In genomic region chr20:3787640-3788015, GRCh38 we compare ENCODE assay signal across 10 cellular contexts. TPM values are rescaled to one million over a fixed set of nuclear protein-coding genes. Genes with fewer than 3 reads are reported as not detected.
DNase-seq lines count a peak whose midpoint lies in the region; ATAC-seq and TF ChIP-seq lines count a peak whose summit lies in the region.
"Not testable (repeated sequence)": the region's sequence is repeated elsewhere in the genome, so short reads cannot be mapped to it uniquely, and the experiment has no call there.
"Had no signal": no experiment of that assay in that cellular context is flagged by ENCODE, and none has a peak within 500 bp of the region (broad histone marks: within the 10 kb centered on the region; RNA-seq: fewer than 3 reads in every experiment).

No MANE protein-coding gene starts in this region.

- peaks cover 28% of the 10 kb centered on the region for H4K20me1 ChIP-seq in PC-3 (ENCODE audit: low read length)

- H3K4ac ChIP-seq in mesenchymal stem cell (ENCODE audit: low read depth in 1 of 2, low read length in 2 of 2): peak overlapping the region in 1 of 2 experiments; percentile 21

- not testable (repeated sequence) for H3F3A ChIP-seq in PC-3 (ENCODE audit: low read length, unreplicated experiment)

- BruUV-seq in PC-3 (replicated peaks; lab: Mats Ljungman, UMichigan): not testable (repeated sequence)

- peaks cover 36% of the 10 kb centered on the region for H3K4me1 Mint-ChIP-seq in activated CD4-positive, alpha-beta memory T cell treated with anti-CD3 and anti-CD28 coated beads for 36 hours (ENCODE audit: low read depth)
- not testable (repeated sequence) for H3K4me1 Mint-ChIP-seq in progenitor cell of endocrine pancreas (ENCODE audit: low read depth)

- not testable (repeated sequence) for H4K91ac ChIP-seq in mesenchymal stem cell (ENCODE audit: low read length)

- H3K79me1 ChIP-seq in mesenchymal stem cell (replicated peaks; ENCODE audit: low read length, poor library complexity, severe bottlenecking): peaks cover 16% of the 10 kb centered on the region

- not testable (repeated sequence) for H2BK5ac ChIP-seq in mesenchymal stem cell (ENCODE audit: low read depth, low read length, poor library complexity, severe bottlenecking)

- H3K9me2 ChIP-seq in PC-3 (replicated peaks; ENCODE audit: low read length): not testable (repeated sequence)

- H3K27me3 Mint-ChIP-seq in activated CD4-positive, alpha-beta memory T cell treated with anti-CD3 and anti-CD28 coated beads for 36 hours: not testable (repeated sequence)
- peaks cover 11% of the 10 kb centered on the region for H3K27me3 Mint-ChIP-seq in progenitor cell of endocrine pancreas

- H3K9me3 Mint-ChIP-seq in activated CD4-positive, alpha-beta memory T cell treated with anti-CD3 and anti-CD28 coated beads for 36 hours; progenitor cell of endocrine pancreas (ENCODE audit: low read depth): not testable (repeated sequence)

- not testable (repeated sequence) for ATAC-seq in PC-3

- peak overlapping the region; percentile 90; the same call in 1 of the 2 replicates for H2AFZ ChIP-seq in PC-3 (ENCODE audit: low read length)
- H2AFZ ChIP-seq in mesenchymal stem cell (ENCODE audit: low read depth, low read length): not testable (repeated sequence)

- not testable (repeated sequence) for H3K23ac ChIP-seq in mesenchymal stem cell (ENCODE audit: low read length in 2 of 2)

- WGBS in mesenchymal stem cell: 91% methylated on average over 4 of the region's 4 CpGs

- H4K8ac ChIP-seq in mesenchymal stem cell (ENCODE audit: low read length): not testable (repeated sequence)

- H3K9me3 ChIP-seq in HEK293 (ENCODE audit: control insufficient read depth, insufficient read depth, low read depth, low read length); PC-3 (ENCODE audit: low read length); mesenchymal stem cell (ENCODE audit: control insufficient read depth, low read length): not testable (repeated sequence)

- H3K14ac ChIP-seq in mesenchymal stem cell (ENCODE audit: low read length in 2 of 2): not testable (repeated sequence)

- H3K9ac ChIP-seq in PC-3 (ENCODE audit: low read length) (peak overlapping the region; percentile 82; the same call in 1 of the 2 replicates), mesenchymal stem cell (ENCODE audit: low read length) (peak overlapping the region; percentile 83)

- H3K27ac Mint-ChIP-seq in activated CD4-positive, alpha-beta memory T cell treated with anti-CD3 and anti-CD28 coated beads for 36 hours; progenitor cell of endocrine pancreas: not testable (repeated sequence)

- H3K4me2 ChIP-seq in PC-3 (ENCODE audit: low read length): peak overlapping the region; percentile 81
- H3K4me2 ChIP-seq in mesenchymal stem cell (ENCODE audit: low read length, poor library complexity, severe bottlenecking): not testable (repeated sequence)

- H3K4me1 ChIP-seq in HEK293 (ENCODE audit: control insufficient read depth, insufficient read depth, low read length) (peaks cover 17% of the 10 kb centered on the region; the same call in 1 of the 2 replicates), PC-3 (ENCODE audit: insufficient read depth, low read length) (peaks cover 36% of the 10 kb centered on the region), mesenchymal stem cell (ENCODE audit: control insufficient read depth, insufficient read depth, low read depth, low read length) (peaks cover 31% of the 10 kb centered on the region)

- H3K27ac ChIP-seq in 22Rv1 (peak overlapping the region; percentile 80; the same call in 1 of the 2 replicates), angular gyrus (ENCODE audit: low read depth, low read length) (peak overlapping the region; percentile 44)
- not testable (repeated sequence) for H3K27ac ChIP-seq in HEK293 (ENCODE audit: extremely low read depth, low read depth, low read length); PC-3 (ENCODE audit: low read length); mesenchymal stem cell (ENCODE audit: low read length, poor library complexity, severe bottlenecking)

- H3K79me2 ChIP-seq in PC-3 (ENCODE audit: low read length): peaks cover 40% of the 10 kb centered on the region

- not testable (repeated sequence) for H3K18ac ChIP-seq in mesenchymal stem cell (ENCODE audit: low read depth in 1 of 2, low read length in 2 of 2)

- not testable (repeated sequence) for H3K4me3 ChIP-seq in HEK293 (ENCODE audit: low read depth, low read length)
- H3K4me3 ChIP-seq in PC-3 (ENCODE audit: low read length): peak overlapping the region; percentile 77
- H3K4me3 ChIP-seq in epithelial cell of proximal tubule (ENCODE audit: low read depth, low read length): peak overlapping the region; percentile 46
- H3K4me3 ChIP-seq in mesenchymal stem cell (ENCODE audit: insufficient read depth in 1 of 2, low read depth in 1 of 2, low read length in 2 of 2): peak overlapping the region in 1 of 2 experiments; percentile 77

- intact Hi-C loops in PC-3 (cut with micrococcal nuclease): loop anchor here (1.0 kb wide), 3 partner anchors 9 to 68 kb away; partner anchors contain the start of genes AP5S1 and CDC25B
- intact Hi-C loops in activated CD4-positive, alpha-beta memory T cell treated with anti-CD3 and anti-CD28 coated beads for 36 hours (cut with micrococcal nuclease): loop anchor here (1.0 to 10.0 kb wide), 4 partner anchors 8 to 297 kb away; partner anchors contain the start of gene AP5S1

- H2BK12ac ChIP-seq in mesenchymal stem cell (ENCODE audit: low read length in 2 of 2): not testable (repeated sequence)

- not testable (repeated sequence) for H3K36me3 Mint-ChIP-seq in activated CD4-positive, alpha-beta memory T cell treated with anti-CD3 and anti-CD28 coated beads for 36 hours; progenitor cell of endocrine pancreas (ENCODE audit: insufficient read depth)

- POLR2A ChIA-PET in HEK293 (lab: Yijun Ruan, JAX): interaction anchor here (1.0 to 3.9 kb wide), 3 partner anchors 8 to 44 kb away, joined by 3 to 30 read pairs (median 19); partner anchors contain the start of genes AP5S1 and CDC25B
- POLR2A ChIA-PET in PC-3 (lab: Charles Lee; ENCODE audit: unreplicated experiment): interaction anchor here (0.5 to 0.6 kb wide), 2 partner anchors 16 to 58 kb away, joined by 3 read pairs; no protein-coding TSS in a partner anchor
- POLR2A ChIA-PET in activated CD4-positive, alpha-beta memory T cell treated with anti-CD3 and anti-CD28 coated beads for 36 hours (lab: Charles Lee): interaction anchor here (1.1 to 3.0 kb wide), 4 partner anchors 25 to 102 kb away, joined by 3 to 27 read pairs (median 4); partner anchors contain the start of genes AP5S1 and MAVS

- not testable (repeated sequence) for TF ChIP-seq CTCF in 22Rv1 (IDR thresholded peaks at IDR 0.05); HEK293 (tag by site-specific recombination; IDR thresholded peaks at IDR 0.05); PC-3 (conservative IDR thresholded peaks at IDR 0.05; ENCODE audit: low read depth, low read length); epithelial cell of proximal tubule (conservative IDR thresholded peaks at IDR 0.05; ENCODE audit: low read depth, low read length); progenitor cell of endocrine pancreas (IDR thresholded peaks at IDR 0.05; ENCODE audit: unreplicated experiment)

- CTCF ChIA-PET in HEK293 (lab: Yijun Ruan, JAX): interaction anchor here (0.6 to 10.3 kb wide), 17 partner anchors 8 to 1143 kb away, joined by 3 to 142 read pairs (median 4); partner anchors contain the start of genes AP5S1 and CDC25B
- CTCF ChIA-PET in PC-3 (lab: Charles Lee): interaction anchor here (0.6 to 3.0 kb wide), 3 partner anchors 24 to 33 kb away, joined by 3 to 16 read pairs (median 13); partner anchors contain the start of gene AP5S1
- CTCF ChIA-PET in activated CD4-positive, alpha-beta memory T cell treated with anti-CD3 and anti-CD28 coated beads for 36 hours (lab: Charles Lee): interaction anchor here (1.1 to 10.4 kb wide), 8 partner anchors 9 to 297 kb away, joined by 6 to 180 read pairs (median 10); partner anchors contain the start of genes ADISSP, AP5S1 and CDC25B

- H3K36me3 ChIP-seq in HEK293 (ENCODE audit: control insufficient read depth in 2 of 2, insufficient read depth in 1 of 2, low read length in 2 of 2) (peaks cover 0 to 21% of the 10 kb centered on the region in 2 experiments; a peak in 2 of 3 replicates), mesenchymal stem cell (ENCODE audit: control insufficient read depth in 1 of 2, insufficient read depth in 2 of 2, low read depth in 1 of 2, low read length in 2 of 2) (peaks cover 22 to 23% of the 10 kb centered on the region in 2 experiments)
- not testable (repeated sequence) for H3K36me3 ChIP-seq in PC-3 (ENCODE audit: low read depth, low read length)

- not testable (repeated sequence) for H3K27me3 ChIP-seq in PC-3 (ENCODE audit: low read length); mesenchymal stem cell (ENCODE audit: control insufficient read depth in 1 of 2, insufficient read depth in 1 of 2, low read length in 2 of 2)

- peak overlapping the region; percentile 61 for H3K4me3 Mint-ChIP-seq in activated CD4-positive, alpha-beta memory T cell treated with anti-CD3 and anti-CD28 coated beads for 36 hours
- peak overlapping the region; percentile 39 for H3K4me3 Mint-ChIP-seq in progenitor cell of endocrine pancreas (ENCODE audit: low read depth)

- not testable (repeated sequence) for DNase-seq in PC-3; activated CD4-positive, alpha-beta memory T cell treated with anti-CD3 and anti-CD28 coated beads for 36 hours; epithelial cell of proximal tubule (ENCODE audit: low read depth); mesenchymal stem cell; progenitor cell of endocrine pancreas (ENCODE audit: low spot score, unreplicated experiment)

- not testable (repeated sequence) for H2BK120ac ChIP-seq in mesenchymal stem cell (ENCODE audit: low read depth, low read length)

- H2BK15ac ChIP-seq in mesenchymal stem cell (ENCODE audit: low read depth, poor library complexity, severe bottlenecking): not testable (repeated sequence)

- H2AK5ac ChIP-seq in mesenchymal stem cell (ENCODE audit: low read length, severe bottlenecking): not testable (repeated sequence)

RNA-seq across cellular contexts. Expression of gene CENPB, which starts 1.1 kb away (rescaled TPM):
- total RNA-seq in PC-3 (2014; rRNA removed): 213 and 276 TPM in 2 replicates
- 10 to 100 TPM; 50.1 to 51.9 TPM for total RNA-seq in activated CD4-positive, alpha-beta memory T cell treated with anti-CD3 and anti-CD28 coated beads for 36 hours
- 82.3 and 99.8 TPM in 2 replicates for total RNA-seq in epithelial cell of proximal tubule
- 38.0 TPM for polyA plus RNA-seq in mesenchymal stem cell (2013, experiment 1 of 2)
- polyA plus RNA-seq in mesenchymal stem cell (2013, experiment 2 of 2): 38.0 TPM
- total RNA-seq in progenitor cell of endocrine pancreas: 49.6 and 53.8 TPM in 2 replicates

RNA-seq across cellular contexts. Expression of gene SPEF1, which starts 6.4 kb away (rescaled TPM):
- 2.0 and 2.6 TPM in 2 replicates for total RNA-seq in PC-3 (2014; rRNA removed)
- under 1 TPM in 1 of 2 experiments, not detected in 1; 0.17 TPM for total RNA-seq in activated CD4-positive, alpha-beta memory T cell treated with anti-CD3 and anti-CD28 coated beads for 36 hours
- total RNA-seq in epithelial cell of proximal tubule: 0.92 TPM in 1 of 2 replicates, not detected in the other
- 0.07 TPM for polyA plus RNA-seq in mesenchymal stem cell (2013, experiment 1 of 2)
- 0.07 TPM for polyA plus RNA-seq in mesenchymal stem cell (2013, experiment 2 of 2)
- 1.7 and 1.9 TPM in 2 replicates for total RNA-seq in progenitor cell of endocrine pancreas
- total RNA-seq: HT1080 had no signal
- polyA plus RNA-seq: CD14-positive monocyte had no signal

RNA-seq across cellular contexts. Expression of gene CDC25B, which starts 8.5 kb away (rescaled TPM):
- total RNA-seq in PC-3 (2014; rRNA removed) (89.7 and 106 TPM in 2 replicates), epithelial cell of proximal tubule (42.3 and 46.6 TPM in 2 replicates), progenitor cell of endocrine pancreas (36.7 and 37.6 TPM in 2 replicates)
- 100 to 1,000 TPM; 120 to 128 TPM for total RNA-seq in activated CD4-positive, alpha-beta memory T cell treated with anti-CD3 and anti-CD28 coated beads for 36 hours
- 97.9 TPM for polyA plus RNA-seq in mesenchymal stem cell (2013, experiment 1 of 2)
- 95.2 TPM for polyA plus RNA-seq in mesenchymal stem cell (2013, experiment 2 of 2)

RNA-seq across cellular contexts. Expression of gene ADISSP, which starts 20.1 kb away (rescaled TPM):
- total RNA-seq in PC-3 (2014; rRNA removed) (244 and 307 TPM in 2 replicates), epithelial cell of proximal tubule (62.0 and 64.6 TPM in 2 replicates), progenitor cell of endocrine pancreas (18.9 and 20.2 TPM in 2 replicates)
- 10 to 100 TPM; 50.6 to 51.4 TPM for total RNA-seq in activated CD4-positive, alpha-beta memory T cell treated with anti-CD3 and anti-CD28 coated beads for 36 hours
- 39.5 TPM for polyA plus RNA-seq in mesenchymal stem cell (2013, experiment 1 of 2)
- 36.9 TPM for polyA plus RNA-seq in mesenchymal stem cell (2013, experiment 2 of 2)

RNA-seq across cellular contexts. Expression of gene AP5S1, which starts 32.7 kb away (rescaled TPM):
- 28.5 and 31.4 TPM in 2 replicates for total RNA-seq in PC-3 (2014; rRNA removed)
- 1 to 10 TPM; 9.1 to 10.0 TPM for total RNA-seq in activated CD4-positive, alpha-beta memory T cell treated with anti-CD3 and anti-CD28 coated beads for 36 hours
- 14.4 and 22.5 TPM in 2 replicates for total RNA-seq in epithelial cell of proximal tubule
- 9.4 TPM for polyA plus RNA-seq in mesenchymal stem cell (2013, experiment 1 of 2)
- polyA plus RNA-seq in mesenchymal stem cell (2013, experiment 2 of 2): 9.5 TPM
- total RNA-seq in progenitor cell of endocrine pancreas: 12.3 and 13.2 TPM in 2 replicates
